8 cellular contexts compared by ENCODE assay signal in genomic region chr16:88505405-88506082, GRCh38. TPM values are rescaled to one million over a fixed set of nuclear protein-coding genes. Genes with fewer than 3 reads are reported as not detected.
DNase-seq lines count a peak whose midpoint lies in the region; ATAC-seq and TF ChIP-seq lines count a peak whose summit lies in the region.

No MANE protein-coding gene starts in this region.

- peak overlapping the region in 2 of 7 donors; percentile 24 to 78 for H3K27ac Mint-ChIP-seq in CD4-positive, alpha-beta memory T cell
- H3K27ac Mint-ChIP-seq in WTC11, result no peak overlapping the region
- H3K27ac Mint-ChIP-seq in naive B cell, result no peak overlapping the region

- peaks cover 0 to 21% (median 4%) of the 10 kb centered on the region in 4 donors for H3K4me1 Mint-ChIP-seq in CD4-positive, alpha-beta memory T cell
- H3K4me1 Mint-ChIP-seq in WTC11 (no peaks in the 10 kb centered on the region), naive B cell (peaks cover 0 to 3% (median 0%) of the 10 kb centered on the region in 3 donors)

- TF ChIP-seq EP300 in transverse colon (IDR thresholded peaks at IDR 0.05; ENCODE audit: low read depth), result no peak
- TF ChIP-seq EP300 in sigmoid colon (IDR thresholded peaks at IDR 0.05), result no peak

- H3K36me3 Mint-ChIP-seq in CD4-positive, alpha-beta memory T cell, result peaks cover 0 to 3% of the 10 kb centered on the region in 2 donors
- H3K36me3 Mint-ChIP-seq in WTC11, result no peaks in the 10 kb centered on the region
- H3K36me3 Mint-ChIP-seq in naive B cell, result no peaks in the 10 kb centered on the region

- H3K9me3 Mint-ChIP-seq in CD4-positive, alpha-beta memory T cell, result peaks cover 0 to 1% (median 0%) of the 10 kb centered on the region in 8 donors
- H3K9me3 Mint-ChIP-seq in WTC11, result no peaks in the 10 kb centered on the region
- no peaks in the 10 kb centered on the region for H3K9me3 Mint-ChIP-seq in naive B cell

- no peaks in the 10 kb centered on the region for H3K9me2 ChIP-seq in MM.1S (replicated peaks; ENCODE audit: insufficient read depth, low read length)

- no peak overlapping the region for H3K4me3 ChIP-seq in CD4-positive, alpha-beta memory T cell (ENCODE audit: low read length in 2 of 2)
- no peak overlapping the region for H3K4me3 ChIP-seq in MM.1S (ENCODE audit: low read length)
- H3K4me3 ChIP-seq in transverse colon, result no peak overlapping the region
- H3K4me3 ChIP-seq in tibial artery, result no peak overlapping the region
- H3K4me3 ChIP-seq in sigmoid colon, result no peak overlapping the region

- H3K4me1 ChIP-seq in CD4-positive, alpha-beta memory T cell (ENCODE audit: insufficient read depth, low read length), result no peaks in the 10 kb centered on the region
- H3K4me1 ChIP-seq in MM.1S (ENCODE audit: low read length) (no peaks in the 10 kb centered on the region), transverse colon (peaks cover 2 to 20% (median 15%) of the 10 kb centered on the region in 4 donors), tibial artery (no peaks in the 10 kb centered on the region), sigmoid colon (no peaks in the 10 kb centered on the region)

- no peaks in the 10 kb centered on the region for H3K79me2 ChIP-seq in MM.1S (ENCODE audit: low read length)

- H3K36me3 ChIP-seq in CD4-positive, alpha-beta memory T cell (ENCODE audit: insufficient read depth, low read length), result no peaks in the 10 kb centered on the region
- H3K36me3 ChIP-seq in MM.1S (replicated peaks; ENCODE audit: insufficient read depth, low read length), result no peaks in the 10 kb centered on the region
- H3K36me3 ChIP-seq in transverse colon, result no peaks in the 10 kb centered on the region
- no peaks in the 10 kb centered on the region for H3K36me3 ChIP-seq in tibial artery
- no peaks in the 10 kb centered on the region for H3K36me3 ChIP-seq in sigmoid colon

- no peaks in the 10 kb centered on the region for H3K27me3 ChIP-seq in CD4-positive, alpha-beta memory T cell (ENCODE audit: insufficient read depth, low read length)
- H3K27me3 ChIP-seq in MM.1S (replicated peaks; ENCODE audit: insufficient read depth, low read length), result no peaks in the 10 kb centered on the region
- no peaks in the 10 kb centered on the region for H3K27me3 ChIP-seq in transverse colon
- no peaks in the 10 kb centered on the region for H3K27me3 ChIP-seq in tibial artery
- peaks cover 0 to 11% (median 3%) of the 10 kb centered on the region in 3 donors for H3K27me3 ChIP-seq in sigmoid colon

- intact Hi-C loops in CD4-positive, alpha-beta memory T cell (cut with micrococcal nuclease), result loop anchor here (1.0 kb wide), 2 partner anchors 50 to 62 kb away; no protein-coding TSS in a partner anchor
- intact Hi-C loops in transverse colon (cut with DNase I; ENCODE audit: low total_unique reads), result no loop called here
- intact Hi-C loops in tibial artery (cut with DNase I; ENCODE audit: low total_unique reads), result no loop called here
- intact Hi-C loops in sigmoid colon (cut with DNase I), result no loop called here

- no peak for TF ChIP-seq POLR2A in transverse colon (IDR thresholded peaks at IDR 0.05)
- TF ChIP-seq POLR2A in sigmoid colon (IDR thresholded peaks at IDR 0.05), result no peak

- no peak overlapping the region for H2AFZ ChIP-seq in MM.1S (ENCODE audit: low read length)

- TF ChIP-seq CTCF in MM.1S (IDR thresholded peaks at IDR 0.05; ENCODE audit: low read length), result peak; percentile 10; the same call in 1 of the 2 replicates
- TF ChIP-seq CTCF in WTC11 (IDR thresholded peaks at IDR 0.05), result no peak
- TF ChIP-seq CTCF in transverse colon (IDR thresholded peaks at IDR 0.05), result peak; percentile 48 to 87 (median 66)
- TF ChIP-seq CTCF in tibial artery (IDR thresholded peaks at IDR 0.05), result peak in 1 of 2 experiments; percentile 27
- peak in 2 of 4 experiments; percentile 17 to 38 for TF ChIP-seq CTCF in sigmoid colon (IDR thresholded peaks at IDR 0.05)

- peak; percentile 59 for ATAC-seq in WTC11
- ATAC-seq in naive B cell (ENCODE audit: low read depth in 2 of 2), result peak; percentile 21 to 53

- H4K20me1 ChIP-seq in MM.1S (ENCODE audit: insufficient read depth, low read length), result no peaks in the 10 kb centered on the region

- H3K9me3 ChIP-seq in CD4-positive, alpha-beta memory T cell (ENCODE audit: control insufficient read depth in 1 of 2, low read length in 2 of 2), result no peaks in the 10 kb centered on the region
- no peaks in the 10 kb centered on the region for H3K9me3 ChIP-seq in MM.1S (replicated peaks; ENCODE audit: insufficient read depth, low read length)
- H3K9me3 ChIP-seq in transverse colon, result no peaks in the 10 kb centered on the region
- no peaks in the 10 kb centered on the region for H3K9me3 ChIP-seq in tibial artery
- no peaks in the 10 kb centered on the region for H3K9me3 ChIP-seq in sigmoid colon

- POLR2A ChIA-PET in CD4-positive, alpha-beta memory T cell (lab: Charles Lee; ENCODE audit: partially characterized antibody), result interaction anchor here (1.0 kb wide), 1 partner anchor 39 kb away, joined by 3 read pairs; no protein-coding TSS in a partner anchor
- POLR2A ChIA-PET in WTC11 (lab: Charles Lee), result no interaction called here

- in situ Hi-C loops in T47D (cut with HindIII; ENCODE audit: low pct_unique_long_range_greater_than_20kb, low sequenced_read_pairs), result no loop called here
- in situ Hi-C loops in transverse colon (cut with MboI; ENCODE audit: low pct_ligation_motif_present in 1 of 4, low pct_unique_long_range_greater_than_20kb in 1 of 4, low sequenced_read_pairs in 3 of 4), result no loop called here

- no peak overlapping the region for H3K27ac ChIP-seq in CD4-positive, alpha-beta memory T cell (ENCODE audit: low read depth, low read length)
- no peak overlapping the region for H3K27ac ChIP-seq in MM.1S (ENCODE audit: low read length)
- peak overlapping the region in 3 of 4 donors; percentile 19 to 71 (median 21) for H3K27ac ChIP-seq in transverse colon
- H3K27ac ChIP-seq in tibial artery, result no peak overlapping the region
- no peak overlapping the region for H3K27ac ChIP-seq in sigmoid colon

- CTCF ChIA-PET in CD4-positive, alpha-beta memory T cell (lab: Charles Lee; ENCODE audit: partially characterized antibody), result no interaction called here
- CTCF ChIA-PET in WTC11 (lab: Charles Lee), result interaction anchor here (0.8 to 2.1 kb wide), 8 partner anchors 12 to 68 kb away, joined by 3 to 9 read pairs (median 4); partner anchors contain the start of genes ZC3H18 and ZFPM1

- DNase-seq in CD4-positive, alpha-beta memory T cell, result peak; percentile 61 to 79 (median 71)
- DNase-seq in MM.1S (no peak), WTC11 (ENCODE audit: low spot score) (peak; percentile 65), T47D (ENCODE audit: low read depth in 1 of 2, low spot score in 1 of 2) (peak; percentile 51 to 57), naive B cell (peak; percentile 15), transverse colon (peak; percentile 89), tibial artery (no peak), sigmoid colon (no peak)

- no peak overlapping the region for H3K4me2 ChIP-seq in MM.1S (ENCODE audit: low read depth, low read length)

- WGBS in transverse colon (ENCODE audit: low coverage in 1 of 2), 2 donors, result 62% methylated on average over 3 of the region's 22 CpGs; no CpG with 5 or more reads in 1 of the 2 donors
- WGBS in sigmoid colon, 2 donors, result 20 to 50% methylated on average over 22 of the region's 22 CpGs

- peak overlapping the region in 1 of 8 donors; percentile 15 for H3K4me3 Mint-ChIP-seq in CD4-positive, alpha-beta memory T cell
- H3K4me3 Mint-ChIP-seq in WTC11 (no peak overlapping the region), naive B cell (no peak overlapping the region)

- no peaks in the 10 kb centered on the region for H3K27me3 Mint-ChIP-seq in CD4-positive, alpha-beta memory T cell
- no peaks in the 10 kb centered on the region for H3K27me3 Mint-ChIP-seq in WTC11 (ENCODE audit: low read depth)
- H3K27me3 Mint-ChIP-seq in naive B cell, result no peaks in the 10 kb centered on the region

- no peak overlapping the region for H3K9ac ChIP-seq in MM.1S (ENCODE audit: low read length)

- H3F3A ChIP-seq in MM.1S (ENCODE audit: insufficient read depth, low read length), result no peaks in the 10 kb centered on the region

TF ChIP-seq in WTC11, 78 proteins besides CTCF, POLR2A, EP300 and RAD21 (continues in another document):
- no peak for TF ChIP-seq CBFB (CRISPR knock-in tag; IDR thresholded peaks at IDR 0.05; ENCODE audit: low read depth)
- no peak for TF ChIP-seq ZNF671 (CRISPR knock-in tag; IDR thresholded peaks at IDR 0.05)
- no peak for TF ChIP-seq CDX4 (CRISPR knock-in tag; IDR thresholded peaks at IDR 0.05; ENCODE audit: borderline replicate concordance)
- no peak for TF ChIP-seq PREB (CRISPR knock-in tag; IDR thresholded peaks at IDR 0.05; ENCODE audit: borderline replicate concordance)
- TF ChIP-seq FOXK1 (CRISPR knock-in tag; IDR thresholded peaks at IDR 0.05), result no peak
- no peak for TF ChIP-seq NFE2L1 (CRISPR knock-in tag; IDR thresholded peaks at IDR 0.05)

RNA-seq across cellular contexts. Expression of gene ZFPM1, which starts 52.5 kb away (rescaled TPM):
- total RNA-seq in CD4-positive, alpha-beta memory T cell, result 10 to 100 TPM; 19.0 to 20.5 TPM
- under 1 TPM; 0.07 to 0.48 TPM for polyA plus RNA-seq in CD4-positive, alpha-beta memory T cell
- total RNA-seq in WTC11 (2021), result 8.1 to 9.3 TPM (median 8.5 TPM) in 3 replicates
- polyA plus RNA-seq in naive B cell (ENCODE audit: low read depth in 6 of 6), result under 1 TPM; 0.09 to 0.46 (median 0.28) TPM
- 1 to 10 TPM; 1.2 to 4.6 (median 3.1) TPM for total RNA-seq in transverse colon
- total RNA-seq in sigmoid colon, result 1 to 10 TPM in 1 of 4 donors, under 1 TPM in 3; 0.27 to 2.5 (median 0.51) TPM
- 1 to 10 TPM in 2 of 3 donors, under 1 TPM in 1; 0.60 to 3.7 (median 1.2) TPM for polyA plus RNA-seq in sigmoid colon

Comparison
In these comparisons a context has a peak if more than half of its experiments do, and no peak if none do; other contexts are left out.
1. DNase-seq: peak in CD4-positive, alpha-beta memory T cell (5 of 5), WTC11 (single experiment), T47D (2 of 2), naive B cell (single experiment) and transverse colon (single experiment); none in MM.1S (single experiment), tibial artery (0 of 2) and sigmoid colon (single experiment).
2. H3K27ac ChIP-seq: peak in transverse colon (3 of 4); none in CD4-positive, alpha-beta memory T cell (single experiment), MM.1S (single experiment), tibial artery (0 of 2) and sigmoid colon (0 of 4).